ENCODE assay signal across 8 cellular contexts in genomic region chr4:42371306-42372063, GRCh38. TPM values are rescaled to one million over a fixed set of nuclear protein-coding genes. Genes with fewer than 3 reads are reported as not detected.
DNase-seq lines count a peak whose midpoint lies in the region; ATAC-seq and TF ChIP-seq lines count a peak whose summit lies in the region.

No MANE protein-coding gene starts in this region.

- no peaks in the 10 kb centered on the region for H3K27me3 ChIP-seq in RWPE2 (ENCODE audit: insufficient read depth, poor library complexity, severe bottlenecking)

- DNase-seq in activated CD4-positive, alpha-beta T cell treated with anti-CD3 and anti-CD28 coated beads, Interleukin-2, amount 10 ng/mL, durations not matched to agents 7 days and 5 days, result peak; percentile 23
- no peak for DNase-seq in activated CD4-positive, alpha-beta T cell treated with anti-CD3 and anti-CD28 coated beads, Interleukin-2, amount 50 U/mL, for 1 hour
- DNase-seq in RWPE2 (ENCODE audit: low spot score), result no peak
- DNase-seq in fibroblast of pulmonary artery (ENCODE audit: low read depth), result peak; percentile 88
- peak; percentile 49 for DNase-seq in pulmonary artery endothelial cell (ENCODE audit: low read depth, low spot score)
- no peak for DNase-seq in NCI-H187 treated with DMSO at 0.1 percent for 48 hours (lab: John Stamatoyannopoulos, UW)

- H3K4me3 Mint-ChIP-seq in activated CD4-positive, alpha-beta T cell treated with anti-CD3 and anti-CD28 coated beads, Interleukin-2, amount 10 ng/mL, durations not matched to agents 7 days and 5 days, result no peak overlapping the region

- no peaks in the 10 kb centered on the region for H3K36me3 Mint-ChIP-seq in activated CD4-positive, alpha-beta T cell treated with anti-CD3 and anti-CD28 coated beads, Interleukin-2, amount 10 ng/mL, durations not matched to agents 7 days and 5 days (ENCODE audit: low read depth)

- no peaks in the 10 kb centered on the region for H3K4me1 ChIP-seq in RWPE2 (ENCODE audit: insufficient read depth, poor library complexity, severe bottlenecking)

- no peaks in the 10 kb centered on the region for H3K4me1 Mint-ChIP-seq in activated CD4-positive, alpha-beta T cell treated with anti-CD3 and anti-CD28 coated beads, Interleukin-2, amount 10 ng/mL, durations not matched to agents 7 days and 5 days

- CTCF ChIA-PET in activated CD4-positive, alpha-beta T cell treated with anti-CD3 and anti-CD28 coated beads, Interleukin-2, amount 10 ng/mL, durations not matched to agents 7 days and 5 days (lab: Charles Lee), result interaction anchor here (0.6 to 1.0 kb wide), 2 partner anchors 8 to 138 kb away, joined by 3 read pairs; no protein-coding TSS in a partner anchor

- H3K9me3 ChIP-seq in RWPE2 (ENCODE audit: severe bottlenecking), result no peaks in the 10 kb centered on the region

- H3K9me3 Mint-ChIP-seq in activated CD4-positive, alpha-beta T cell treated with anti-CD3 and anti-CD28 coated beads, Interleukin-2, amount 10 ng/mL, durations not matched to agents 7 days and 5 days, result no peaks in the 10 kb centered on the region

- no peak overlapping the region for H3K4me3 ChIP-seq in RWPE2 (ENCODE audit: severe bottlenecking)
- no peak overlapping the region for H3K4me3 ChIP-seq in fibroblast of pulmonary artery (replicated peaks; ENCODE audit: low read depth, low read length)

- no peak overlapping the region for H3K27ac ChIP-seq in RWPE2 (ENCODE audit: poor library complexity, severe bottlenecking)

- H3K36me3 ChIP-seq in RWPE2 (ENCODE audit: low read depth), result no peaks in the 10 kb centered on the region

- POLR2A ChIA-PET in activated CD4-positive, alpha-beta T cell treated with anti-CD3 and anti-CD28 coated beads, Interleukin-2, amount 10 ng/mL, durations not matched to agents 7 days and 5 days (lab: Charles Lee), result interaction anchor here (0.6 kb wide), 2 partner anchors 148 to 287 kb away, joined by 3 to 5 read pairs; no protein-coding TSS in a partner anchor

- H3K27ac Mint-ChIP-seq in activated CD4-positive, alpha-beta T cell treated with anti-CD3 and anti-CD28 coated beads, Interleukin-2, amount 10 ng/mL, durations not matched to agents 7 days and 5 days, result no peak overlapping the region

- peaks cover 12% of the 10 kb centered on the region for H3K27me3 Mint-ChIP-seq in activated CD4-positive, alpha-beta T cell treated with anti-CD3 and anti-CD28 coated beads, Interleukin-2, amount 10 ng/mL, durations not matched to agents 7 days and 5 days

- peak; percentile 70 for ATAC-seq in HG03135 (IDR thresholded peaks at IDR 0.05; ENCODE audit: unreplicated experiment)
- ATAC-seq in RWPE2 (ENCODE audit: low read depth), result peak; percentile 61; the same call in 2 of the 3 replicates
- ATAC-seq in GM19452 (IDR thresholded peaks at IDR 0.05; ENCODE audit: unreplicated experiment), result no peak

- TF ChIP-seq CTCF in RWPE2 (IDR thresholded peaks at IDR 0.05; ENCODE audit: poor library complexity, severe bottlenecking) (peak; percentile 83), fibroblast of pulmonary artery (IDR thresholded peaks at IDR 0.05; ENCODE audit: low read length, missing control alignments) (peak; percentile 77)

RNA-seq across cellular contexts. Expression of gene SHISA3, which starts 25.8 kb away (rescaled TPM):
- total RNA-seq in activated CD4-positive, alpha-beta T cell treated with anti-CD3 and anti-CD28 coated beads, Interleukin-2, amount 10 ng/mL, durations not matched to agents 7 days and 5 days, result under 1 TPM; 0.42 to 0.69 TPM
- total RNA-seq in pulmonary artery endothelial cell, result 17.2 and 166 TPM in 2 replicates

Comparison
In these comparisons a context has a peak if more than half of its experiments do, and no peak if none do; other contexts are left out.
1. DNase-seq: peak in activated CD4-positive, alpha-beta T cell treated with anti-CD3 and anti-CD28 coated beads, Interleukin-2, amount 10 ng/mL, durations not matched to agents 7 days and 5 days (single experiment), fibroblast of pulmonary artery (single experiment) and pulmonary artery endothelial cell (single experiment); none in activated CD4-positive, alpha-beta T cell treated with anti-CD3 and anti-CD28 coated beads, Interleukin-2, amount 50 U/mL, for 1 hour (single experiment), RWPE2 (single experiment) and NCI-H187 treated with DMSO at 0.1 percent for 48 hours (single experiment).
2. RNA of gene SHISA3, which starts 25.8 kb away (total RNA-seq): 17.2 to 166 TPM in pulmonary artery endothelial cell; 0.42 to 0.69 TPM in activated CD4-positive, alpha-beta T cell treated with anti-CD3 and anti-CD28 coated beads, Interleukin-2, amount 10 ng/mL, durations not matched to agents 7 days and 5 days; every median in the first group is over 10 times any median in the second.